Comparison of ENCODE assay signal across 22 cellular contexts in the genomic region with DNA sequence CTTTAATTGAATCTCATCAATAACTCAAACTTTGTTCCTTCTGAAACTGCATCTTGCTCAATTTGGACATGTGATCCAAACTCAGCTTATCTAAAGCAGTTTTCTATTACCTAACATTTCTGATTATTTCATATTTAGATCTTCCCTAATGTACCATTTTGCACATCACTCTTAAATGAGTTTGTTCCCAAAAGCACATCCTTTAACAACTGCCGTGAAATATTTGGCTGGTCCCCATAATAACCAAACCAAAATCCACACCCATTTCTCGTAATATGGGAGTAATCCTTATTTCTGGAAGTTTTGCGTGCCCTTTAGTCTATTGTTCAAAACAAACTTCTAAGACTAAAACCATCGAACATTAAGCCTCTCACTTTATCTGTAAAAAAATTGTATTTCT.
A peak's percentile ranks its signal among the peaks of the same experiment; 100 is the strongest.
DNase-seq lines count a peak whose midpoint lies in the region; ATAC-seq, FAIRE-seq and TF ChIP-seq lines count a peak whose summit lies in the region.
"Had no signal": no experiment of that assay in that cellular context is flagged by ENCODE, and none has a peak within 500 bp of the region (broad histone marks: within the 10 kb centered on the region; RNA-seq: fewer than 3 reads in every experiment).

No MANE protein-coding gene starts in this region.

- intact Hi-C loops in sciatic nerve (cut with DNase I), result no loop called here

- no peak for DNase-seq in GM12892 (ENCODE audit: insufficient read length)
- DNase-seq in sciatic nerve (ENCODE audit: low spot score), result no peak
- DNase-seq in activated CD4-positive, alpha-beta T cell treated with anti-CD3 and anti-CD28 coated beads for 48 hours, result no peak
- no peak for DNase-seq in MV-4-11 (lab: John Stamatoyannopoulos, UW)
- no peak for DNase-seq in mesenteric fat pad (ENCODE audit: low spot score)
- DNase-seq: 8988T; ACHN; BE2C; C1 segment of cervical spinal cord; CD4-positive, alpha-beta memory T cell; CD4-positive, CD25-positive, alpha-beta regulatory T cell; CD8-positive, alpha-beta memory T cell; COR-L47; DMS 273 treated with DMSO at 0.1 percent for 48 hours; DMS153; DMS53; DMS79; GF-D8 had no signal

- no peak for TF ChIP-seq POLR2A in GM12892 (IDR thresholded peaks at IDR 0.05; ENCODE audit: low read depth, low read length)

- FAIRE-seq in GM12892 (lab: Jason Lieb, UNC), result peak; percentile 40
- FAIRE-seq: A204.1, G401.6, GM12891, GM18507 had no signal

- ATAC-seq in sciatic nerve, result peak; percentile 46
